Comparison of ENCODE assay signal across 1 cellular context in genomic region chr5:78727786-78728761, GRCh38.
TF ChIP-seq lines count a peak whose summit lies in the region.

No MANE protein-coding gene starts in this region.

TF ChIP-seq in H1, 55 proteins besides CTCF, POLR2A, EP300 and RAD21 (continued from another document):
- TF ChIP-seq CBX8 (IDR thresholded peaks at IDR 0.05; ENCODE audit: borderline replicate concordance, low read depth, low read length) (no peak), EZH2 (IDR thresholded peaks at IDR 0.05; ENCODE audit: low read depth, low read length, severe bottlenecking) (no peak), JUN (IDR thresholded peaks at IDR 0.05; ENCODE audit: low read depth, low read length) (no peak)
